In genomic region chr2:193627187-193627917, GRCh38 we compare ENCODE assay signal across 29 cellular contexts.
"Had no signal": no experiment of that assay in that cellular context is flagged by ENCODE, and none has a peak within 500 bp of the region (broad histone marks: within the 10 kb centered on the region; RNA-seq: fewer than 3 reads in every experiment).

No MANE protein-coding gene starts in this region.

- ATAC-seq: activated CD8-positive, alpha-beta memory T cell treated with anti-CD3 and anti-CD28 coated beads, Interleukin-2, amount 10 ng/mL, durations not matched to agents 7 days and 5 days; activated CD8-positive, alpha-beta T cell treated with anti-CD3 and anti-CD28 coated beads, Interleukin-2, amount 10 ng/mL, durations not matched to agents 7 days and 5 days; activated naive CD4-positive, alpha-beta T cell treated with anti-CD3 and anti-CD28 coated beads, Interleukin-2, amount 50 U/mL, for 72 hours; activated T-cell treated with anti-CD3 and anti-CD28 coated beads, Interleukin-2, amount 50 U/mL, for 72 hours; gastrocnemius medialis; naive thymus-derived CD8-positive, alpha-beta T cell; pancreas; stimulated activated naive B cell treated with anti-CD40 and anti-IgM and Interleukin-4, amounts not matched to agents 10 μg/mL and 1 μg/mL and 100 μg/mL, for 72 hours had no signal

- FAIRE-seq: bronchial epithelial cell, endometrium, kidney, pancreas, TTC549 had no signal

- H3K4me3 Mint-ChIP-seq: activated CD8-positive, alpha-beta memory T cell treated with anti-CD3 and anti-CD28 coated beads, Interleukin-2, amount 10 ng/mL, durations not matched to agents 7 days and 5 days; activated CD8-positive, alpha-beta T cell treated with anti-CD3 and anti-CD28 coated beads, Interleukin-2, amount 10 ng/mL, durations not matched to agents 7 days and 5 days; activated T-cell treated with anti-CD3 and anti-CD28 coated beads, Interleukin-2, amount 50 U/mL, for 72 hours; central memory CD8-positive, alpha-beta T cell; immature natural killer cell; memory B cell; naive thymus-derived CD8-positive, alpha-beta T cell; neural crest cell; stimulated activated naive B cell treated with anti-CD40 and anti-IgM and Interleukin-4, amounts not matched to agents 10 μg/mL and 1 μg/mL and 100 μg/mL, for 72 hours had no signal

- H3K27ac Mint-ChIP-seq: activated CD8-positive, alpha-beta memory T cell treated with anti-CD3 and anti-CD28 coated beads, Interleukin-2, amount 10 ng/mL, durations not matched to agents 7 days and 5 days; activated CD8-positive, alpha-beta T cell treated with anti-CD3 and anti-CD28 coated beads, Interleukin-2, amount 10 ng/mL, durations not matched to agents 7 days and 5 days; activated naive CD4-positive, alpha-beta T cell treated with anti-CD3 and anti-CD28 coated beads, Interleukin-2, amount 50 U/mL, for 72 hours; activated T-cell treated with anti-CD3 and anti-CD28 coated beads, Interleukin-2, amount 50 U/mL, for 72 hours; immature natural killer cell; memory B cell; naive thymus-derived CD8-positive, alpha-beta T cell; stimulated activated naive B cell treated with anti-CD40 and anti-IgM and Interleukin-4, amounts not matched to agents 10 μg/mL and 1 μg/mL and 100 μg/mL, for 72 hours had no signal

- H3K27me3 Mint-ChIP-seq: activated CD8-positive, alpha-beta memory T cell treated with anti-CD3 and anti-CD28 coated beads, Interleukin-2, amount 10 ng/mL, durations not matched to agents 7 days and 5 days; central memory CD8-positive, alpha-beta T cell; memory B cell; stimulated activated naive B cell treated with anti-CD40 and anti-IgM and Interleukin-4, amounts not matched to agents 10 μg/mL and 1 μg/mL and 100 μg/mL, for 72 hours had no signal

- H3K4me1 ChIP-seq: gastrocnemius medialis, pancreas, prostate gland, sigmoid colon, tibial nerve had no signal

- DNase-seq: activated CD8-positive, alpha-beta memory T cell treated with anti-CD3 and anti-CD28 coated beads, Interleukin-2, amount 10 ng/mL, durations not matched to agents 7 days and 5 days; activated CD8-positive, alpha-beta T cell treated with anti-CD3 and anti-CD28 coated beads, Interleukin-2, amount 10 ng/mL, durations not matched to agents 7 days and 5 days; activated naive CD4-positive, alpha-beta T cell; activated T-cell treated with anti-CD3 and anti-CD28 coated beads, Interleukin-2, amount 50 U/mL, for 72 hours; dermis blood vessel endothelial cell; effector CD4-positive, alpha-beta T cell; gastrocnemius medialis; hypothalamus; immature natural killer cell; kidney; midbrain; naive thymus-derived CD8-positive, alpha-beta T cell; nucleus accumbens; pancreas; retina; sigmoid colon; stimulated activated CD4-positive, alpha-beta T cell treated with anti-CD3 and anti-CD28 coated beads, Interleukin-15, amount 100 ng/mL, for 24 hours; stimulated activated CD4-positive, alpha-beta T cell treated with anti-CD3 and anti-CD28 coated beads, Interleukin-2, amount 100 ng/mL, for 24 hours; stimulated activated naive B cell treated with anti-CD40 and anti-IgM and Interleukin-4, amounts not matched to agents 10 μg/mL and 1 μg/mL and 100 μg/mL, for 72 hours had no signal

- H3K27ac ChIP-seq: gastrocnemius medialis, pancreas, prostate gland, sigmoid colon, tibial nerve had no signal

- H3K4me3 ChIP-seq: gastrocnemius medialis, pancreas, prostate gland, sigmoid colon, smooth muscle cell, tibial nerve had no signal

- H3K27me3 ChIP-seq: gastrocnemius medialis, pancreas, sigmoid colon, tibial nerve had no signal

- H3K36me3 ChIP-seq: gastrocnemius medialis, pancreas, prostate gland, sigmoid colon, tibial nerve had no signal

- H3K4me1 Mint-ChIP-seq: activated CD8-positive, alpha-beta memory T cell treated with anti-CD3 and anti-CD28 coated beads, Interleukin-2, amount 10 ng/mL, durations not matched to agents 7 days and 5 days; central memory CD8-positive, alpha-beta T cell; immature natural killer cell; memory B cell; naive thymus-derived CD8-positive, alpha-beta T cell; neural crest cell; stimulated activated naive B cell treated with anti-CD40 and anti-IgM and Interleukin-4, amounts not matched to agents 10 μg/mL and 1 μg/mL and 100 μg/mL, for 72 hours had no signal

- H3K9me3 ChIP-seq: gastrocnemius medialis, pancreas, prostate gland had no signal

- H3K4me2 ChIP-seq: smooth muscle cell had no signal

- H3K36me3 Mint-ChIP-seq: activated CD8-positive, alpha-beta memory T cell treated with anti-CD3 and anti-CD28 coated beads, Interleukin-2, amount 10 ng/mL, durations not matched to agents 7 days and 5 days; activated naive CD4-positive, alpha-beta T cell treated with anti-CD3 and anti-CD28 coated beads, Interleukin-2, amount 50 U/mL, for 72 hours; immature natural killer cell; memory B cell; naive thymus-derived CD8-positive, alpha-beta T cell; stimulated activated naive B cell treated with anti-CD40 and anti-IgM and Interleukin-4, amounts not matched to agents 10 μg/mL and 1 μg/mL and 100 μg/mL, for 72 hours had no signal
